Comparison of ENCODE assay signal across 20 cellular contexts in the genomic region with DNA sequence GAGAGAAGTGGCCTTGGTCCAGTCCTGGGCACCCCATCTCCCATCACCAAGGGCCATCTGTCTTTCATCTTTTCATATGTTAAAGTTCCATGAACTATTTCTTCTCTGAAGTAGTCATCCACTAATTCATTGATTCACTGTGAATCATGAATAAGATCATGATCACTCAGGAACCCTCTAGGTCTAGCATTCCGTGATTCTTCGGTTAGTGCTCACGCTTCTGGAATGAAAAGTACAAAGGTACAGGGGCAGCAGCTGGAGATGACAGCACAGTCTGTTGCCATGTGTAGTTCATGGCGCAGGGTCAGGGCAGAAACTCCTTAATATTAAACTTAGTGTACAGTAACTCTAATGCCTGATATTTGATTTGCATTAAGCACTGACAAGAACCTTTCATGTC.
"Had no signal": no experiment of that assay in that cellular context is flagged by ENCODE, and none has a peak within 500 bp of the region (broad histone marks: within the 10 kb centered on the region; RNA-seq: fewer than 3 reads in every experiment).

No MANE protein-coding gene starts in this region.

- DNase-seq: activated B cell treated with CpG ODN at 0.5 μM for 24 hours; activated CD4-positive, alpha-beta T cell treated with anti-CD3 and anti-CD28 coated beads, Interleukin-2, amount 10 ng/mL, durations not matched to agents 7 days and 5 days; activated CD8-positive, alpha-beta memory T cell treated with anti-CD3 and anti-CD28 coated beads for 24 hours; activated naive CD4-positive, alpha-beta T cell treated with anti-CD3 and anti-CD28 coated beads, Interleukin-2, amount 50 U/mL, for 16 hours; adrenal gland; body of pancreas; cerebellar nuclear complex; dermis blood vessel endothelial cell; endodermal cell; heart left ventricle; left ventricle myocardium superior; mesendoderm; nephron progenitor cell; stimulated activated CD4-positive, alpha-beta T cell treated with anti-CD3 and anti-CD28 coated beads, Interleukin-4, amount 100 ng/mL, for 1 hour; stimulated activated CD8-positive, alpha-beta memory T cell treated with anti-CD3 and anti-CD28 coated beads, Interleukin-4, amount 100 ng/mL, for 48 hours; stimulated activated naive CD8-positive, alpha-beta T cell treated with anti-CD3 and anti-CD28 coated beads, Interleukin-15, Interleukin-2, amounts not matched to agents 100 U/mL and 50 U/mL, for 24 hours had no signal

- H3K27me3 ChIP-seq: body of pancreas, heart left ventricle, suprapubic skin had no signal

- H3K9me3 Mint-ChIP-seq: activated B cell treated with CpG ODN at 0.5 μM for 24 hours; activated CD4-positive, alpha-beta T cell treated with anti-CD3 and anti-CD28 coated beads, Interleukin-2, amount 10 ng/mL, durations not matched to agents 7 days and 5 days; activated T-helper 17 cell treated with anti-CD3 and anti-CD28 coated beads, Interleukin-2, amount 50 U/mL, for 72 hours; endodermal cell; nephron progenitor cell; type B pancreatic cell had no signal

- H3K27me3 Mint-ChIP-seq: activated B cell treated with CpG ODN at 0.5 μM for 24 hours had no signal

- H3K27ac ChIP-seq: adrenal gland, body of pancreas, suprapubic skin had no signal

- H3K27ac Mint-ChIP-seq: activated B cell treated with CpG ODN at 0.5 μM for 24 hours; activated CD4-positive, alpha-beta T cell treated with anti-CD3 and anti-CD28 coated beads, Interleukin-2, amount 10 ng/mL, durations not matched to agents 7 days and 5 days; activated T-helper 17 cell treated with anti-CD3 and anti-CD28 coated beads, Interleukin-2, amount 50 U/mL, for 72 hours; endodermal cell; nephron progenitor cell; type B pancreatic cell had no signal

- ATAC-seq: activated T-helper 17 cell treated with anti-CD3 and anti-CD28 coated beads, Interleukin-2, amount 50 U/mL, for 72 hours; body of pancreas; esophagus mucosa; heart left ventricle; left ventricle myocardium superior; stimulated activated naive CD8-positive, alpha-beta T cell treated with anti-CD3 and anti-CD28 coated beads, Interleukin-15, Interleukin-2, amounts not matched to agents 100 U/mL and 50 U/mL, for 24 hours had no signal

- H3K36me3 Mint-ChIP-seq: type B pancreatic cell had no signal

- H3K4me3 Mint-ChIP-seq: activated B cell treated with CpG ODN at 0.5 μM for 24 hours; activated CD4-positive, alpha-beta T cell treated with anti-CD3 and anti-CD28 coated beads, Interleukin-2, amount 10 ng/mL, durations not matched to agents 7 days and 5 days; activated T-helper 17 cell treated with anti-CD3 and anti-CD28 coated beads, Interleukin-2, amount 50 U/mL, for 72 hours; endodermal cell; nephron progenitor cell; type B pancreatic cell had no signal

- H3K4me1 ChIP-seq: adrenal gland, body of pancreas, suprapubic skin had no signal

- H3K4me1 Mint-ChIP-seq: activated T-helper 17 cell treated with anti-CD3 and anti-CD28 coated beads, Interleukin-2, amount 50 U/mL, for 72 hours had no signal

- H3K4me3 ChIP-seq: adrenal gland, body of pancreas, heart left ventricle, suprapubic skin had no signal

- H3K9me3 ChIP-seq: adrenal gland, body of pancreas, heart left ventricle, suprapubic skin had no signal

- H3K36me3 ChIP-seq: adrenal gland, heart left ventricle, suprapubic skin had no signal
